In the genomic region with DNA sequence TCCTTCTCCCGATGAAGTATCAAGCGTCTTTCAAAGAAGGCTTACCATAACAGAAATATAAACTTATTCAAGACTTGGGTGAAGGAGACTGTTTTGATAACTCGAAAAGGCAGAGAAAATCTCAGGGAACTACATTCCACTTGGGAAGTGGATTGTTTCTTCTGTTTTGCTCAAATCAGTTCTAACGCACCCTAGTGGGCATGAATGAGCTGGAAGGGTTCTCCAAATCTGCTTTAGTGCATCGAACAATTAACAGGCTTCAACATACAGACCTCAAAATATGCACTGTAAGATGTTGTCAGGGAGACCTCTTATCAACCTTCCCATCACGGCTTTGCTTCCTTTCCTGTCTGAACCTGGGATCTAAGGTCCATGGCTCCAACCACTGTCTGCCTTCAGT, we compare ENCODE assay signal across 2 cellular contexts.
TF ChIP-seq lines count a peak whose summit lies in the region.

No MANE protein-coding gene starts in this region.

TF ChIP-seq in K562, 482 proteins besides CTCF, POLR2A, EP300 and RAD21:
- TF ChIP-seq ATF7 (IDR thresholded peaks at IDR 0.05) (no peak), HSF4 (CRISPR knock-in tag; IDR thresholded peaks at IDR 0.05; ENCODE audit: borderline replicate concordance) (no peak), SIRT6 (IDR thresholded peaks at IDR 0.05; ENCODE audit: low read depth, low read length) (no peak), HNRNPK (IDR thresholded peaks at IDR 0.05; ENCODE audit: low read depth, low read length, poor library complexity, severe bottlenecking) (no peak), NFE2 (IDR thresholded peaks at IDR 0.05; ENCODE audit: low read depth) (no peak), POLR3G (IDR thresholded peaks at IDR 0.05; ENCODE audit: extremely low read depth, insufficient read length, insufficient replicate concordance) (no peak), COPS2 (conservative IDR thresholded peaks at IDR 0.05) (no peak), ZNF780A (CRISPR knock-in tag; IDR thresholded peaks at IDR 0.05) (no peak), NCOA6 (IDR thresholded peaks at IDR 0.05) (no peak), ZNF41 (CRISPR knock-in tag; conservative IDR thresholded peaks at IDR 0.05) (no peak), SP2 (IDR thresholded peaks at IDR 0.05; ENCODE audit: extremely low read depth, low read depth, low read length, poor library complexity, severe bottlenecking) (no peak), E2F3 (CRISPR knock-in tag; IDR thresholded peaks at IDR 0.05) (no peak), ZC3H11A (IDR thresholded peaks at IDR 0.05; ENCODE audit: low read depth, low read length) (no peak), XRCC3 (IDR thresholded peaks at IDR 0.05) (no peak), ZNF445 (CRISPR knock-in tag; IDR thresholded peaks at IDR 0.05; ENCODE audit: low read depth) (no peak)
- TF ChIP-seq, protein P1, sequence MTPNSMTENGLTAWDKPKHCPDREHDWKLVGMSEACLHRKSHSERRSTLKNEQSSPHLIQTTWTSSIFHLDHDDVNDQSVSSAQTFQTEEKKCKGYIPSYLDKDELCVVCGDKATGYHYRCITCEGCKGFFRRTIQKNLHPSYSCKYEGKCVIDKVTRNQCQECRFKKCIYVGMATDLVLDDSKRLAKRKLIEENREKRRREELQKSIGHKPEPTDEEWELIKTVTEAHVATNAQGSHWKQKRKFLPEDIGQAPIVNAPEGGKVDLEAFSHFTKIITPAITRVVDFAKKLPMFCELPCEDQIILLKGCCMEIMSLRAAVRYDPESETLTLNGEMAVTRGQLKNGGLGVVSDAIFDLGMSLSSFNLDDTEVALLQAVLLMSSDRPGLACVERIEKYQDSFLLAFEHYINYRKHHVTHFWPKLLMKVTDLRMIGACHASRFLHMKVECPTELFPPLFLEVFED (CRISPR knock-in tag; conservative IDR thresholded peaks at IDR 0.05), result no peak
- TF ChIP-seq, protein P2, sequence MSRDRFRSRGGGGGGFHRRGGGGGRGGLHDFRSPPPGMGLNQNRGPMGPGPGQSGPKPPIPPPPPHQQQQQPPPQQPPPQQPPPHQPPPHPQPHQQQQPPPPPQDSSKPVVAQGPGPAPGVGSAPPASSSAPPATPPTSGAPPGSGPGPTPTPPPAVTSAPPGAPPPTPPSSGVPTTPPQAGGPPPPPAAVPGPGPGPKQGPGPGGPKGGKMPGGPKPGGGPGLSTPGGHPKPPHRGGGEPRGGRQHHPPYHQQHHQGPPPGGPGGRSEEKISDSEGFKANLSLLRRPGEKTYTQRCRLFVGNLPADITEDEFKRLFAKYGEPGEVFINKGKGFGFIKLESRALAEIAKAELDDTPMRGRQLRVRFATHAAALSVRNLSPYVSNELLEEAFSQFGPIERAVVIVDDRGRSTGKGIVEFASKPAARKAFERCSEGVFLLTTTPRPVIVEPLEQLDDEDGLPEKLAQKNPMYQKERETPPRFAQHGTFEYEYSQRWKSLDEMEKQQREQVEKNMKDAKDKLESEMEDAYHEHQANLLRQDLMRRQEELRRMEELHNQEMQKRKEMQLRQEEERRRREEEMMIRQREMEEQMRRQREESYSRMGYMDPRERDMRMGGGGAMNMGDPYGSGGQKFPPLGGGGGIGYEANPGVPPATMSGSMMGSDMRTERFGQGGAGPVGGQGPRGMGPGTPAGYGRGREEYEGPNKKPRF (IDR thresholded peaks at IDR 0.05; ENCODE audit: low read depth, low read length), result no peak
- TF ChIP-seq, protein P3, sequence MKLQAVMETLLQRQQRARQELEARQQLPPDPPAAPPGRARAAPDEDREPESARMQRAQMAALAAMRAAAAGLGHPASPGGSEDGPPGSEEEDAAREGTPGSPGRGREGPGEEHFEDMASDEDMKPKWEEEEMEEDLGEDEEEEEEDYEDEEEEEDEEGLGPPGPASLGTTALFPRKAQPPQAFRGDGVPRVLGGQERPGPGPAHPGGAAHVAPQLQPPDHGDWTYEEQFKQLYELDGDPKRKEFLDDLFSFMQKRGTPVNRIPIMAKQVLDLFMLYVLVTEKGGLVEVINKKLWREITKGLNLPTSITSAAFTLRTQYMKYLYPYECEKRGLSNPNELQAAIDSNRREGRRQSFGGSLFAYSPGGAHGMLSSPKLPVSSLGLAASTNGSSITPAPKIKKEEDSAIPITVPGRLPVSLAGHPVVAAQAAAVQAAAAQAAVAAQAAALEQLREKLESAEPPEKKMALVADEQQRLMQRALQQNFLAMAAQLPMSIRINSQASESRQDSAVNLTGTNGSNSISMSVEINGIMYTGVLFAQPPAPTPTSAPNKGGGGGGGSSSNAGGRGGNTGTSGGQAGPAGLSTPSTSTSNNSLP (IDR thresholded peaks at IDR 0.05; ENCODE audit: borderline replicate concordance, low read depth, low read length), result no peak

TF ChIP-seq in HepG2, 621 proteins besides CTCF, POLR2A, EP300 and RAD21:
- TF ChIP-seq STAG1 (CRISPR knock-in tag; IDR thresholded peaks at IDR 0.05), result peak; percentile 26; the same call in 1 of the 2 replicates
- TF ChIP-seq, protein P4, sequence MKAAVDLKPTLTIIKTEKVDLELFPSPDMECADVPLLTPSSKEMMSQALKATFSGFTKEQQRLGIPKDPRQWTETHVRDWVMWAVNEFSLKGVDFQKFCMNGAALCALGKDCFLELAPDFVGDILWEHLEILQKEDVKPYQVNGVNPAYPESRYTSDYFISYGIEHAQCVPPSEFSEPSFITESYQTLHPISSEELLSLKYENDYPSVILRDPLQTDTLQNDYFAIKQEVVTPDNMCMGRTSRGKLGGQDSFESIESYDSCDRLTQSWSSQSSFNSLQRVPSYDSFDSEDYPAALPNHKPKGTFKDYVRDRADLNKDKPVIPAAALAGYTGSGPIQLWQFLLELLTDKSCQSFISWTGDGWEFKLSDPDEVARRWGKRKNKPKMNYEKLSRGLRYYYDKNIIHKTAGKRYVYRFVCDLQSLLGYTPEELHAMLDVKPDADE (CRISPR knock-in tag; IDR thresholded peaks at IDR 0.05), result no peak
- TF ChIP-seq MXD4 (CRISPR knock-in tag; IDR thresholded peaks at IDR 0.05), result no peak
- TF ChIP-seq HES4 (CRISPR knock-in tag; IDR thresholded peaks at IDR 0.05; ENCODE audit: borderline replicate concordance), result no peak
- TF ChIP-seq, protein P5, sequence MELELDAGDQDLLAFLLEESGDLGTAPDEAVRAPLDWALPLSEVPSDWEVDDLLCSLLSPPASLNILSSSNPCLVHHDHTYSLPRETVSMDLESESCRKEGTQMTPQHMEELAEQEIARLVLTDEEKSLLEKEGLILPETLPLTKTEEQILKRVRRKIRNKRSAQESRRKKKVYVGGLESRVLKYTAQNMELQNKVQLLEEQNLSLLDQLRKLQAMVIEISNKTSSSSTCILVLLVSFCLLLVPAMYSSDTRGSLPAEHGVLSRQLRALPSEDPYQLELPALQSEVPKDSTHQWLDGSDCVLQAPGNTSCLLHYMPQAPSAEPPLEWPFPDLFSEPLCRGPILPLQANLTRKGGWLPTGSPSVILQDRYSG (CRISPR knock-in tag; IDR thresholded peaks at IDR 0.05), result no peak
- TF ChIP-seq NFATC3 (CRISPR knock-in tag; IDR thresholded peaks at IDR 0.05), result no peak
- TF ChIP-seq, protein P6, sequence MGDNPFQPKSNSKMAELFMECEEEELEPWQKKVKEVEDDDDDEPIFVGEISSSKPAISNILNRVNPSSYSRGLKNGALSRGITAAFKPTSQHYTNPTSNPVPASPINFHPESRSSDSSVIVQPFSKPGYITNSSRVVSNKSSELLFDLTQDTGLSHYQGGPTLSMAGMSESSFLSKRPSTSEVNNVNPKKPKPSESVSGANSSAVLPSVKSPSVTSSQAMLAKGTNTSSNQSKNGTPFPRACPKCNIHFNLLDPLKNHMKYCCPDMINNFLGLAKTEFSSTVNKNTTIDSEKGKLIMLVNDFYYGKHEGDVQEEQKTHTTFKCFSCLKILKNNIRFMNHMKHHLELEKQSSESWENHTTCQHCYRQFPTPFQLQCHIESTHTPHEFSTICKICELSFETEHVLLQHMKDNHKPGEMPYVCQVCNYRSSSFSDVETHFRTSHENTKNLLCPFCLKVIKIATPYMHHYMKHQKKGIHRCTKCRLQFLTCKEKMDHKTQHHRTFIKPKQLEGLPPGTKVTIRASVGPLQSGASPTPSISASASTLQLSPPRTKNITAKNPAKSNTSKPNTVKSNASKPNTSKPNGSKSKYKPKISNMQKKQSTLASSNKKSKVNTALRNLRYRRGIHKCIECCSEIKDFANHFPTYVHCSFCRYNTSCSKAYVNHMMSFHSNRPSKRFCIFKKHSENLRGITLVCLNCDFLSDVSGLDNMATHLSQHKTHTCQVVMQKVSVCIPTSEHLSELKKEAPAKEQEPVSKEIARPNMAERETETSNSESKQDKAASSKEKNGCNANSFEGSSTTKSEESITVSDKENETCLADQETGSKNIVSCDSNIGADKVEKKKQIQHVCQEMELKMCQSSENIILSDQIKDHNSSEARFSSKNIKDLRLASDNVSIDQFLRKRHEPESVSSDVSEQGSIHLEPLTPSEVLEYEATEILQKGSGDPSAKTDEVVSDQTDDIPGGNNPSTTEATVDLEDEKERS (CRISPR knock-in tag; IDR thresholded peaks at IDR 0.05), result no peak
